ENCODE assay signal across 8 cellular contexts in the genomic region with DNA sequence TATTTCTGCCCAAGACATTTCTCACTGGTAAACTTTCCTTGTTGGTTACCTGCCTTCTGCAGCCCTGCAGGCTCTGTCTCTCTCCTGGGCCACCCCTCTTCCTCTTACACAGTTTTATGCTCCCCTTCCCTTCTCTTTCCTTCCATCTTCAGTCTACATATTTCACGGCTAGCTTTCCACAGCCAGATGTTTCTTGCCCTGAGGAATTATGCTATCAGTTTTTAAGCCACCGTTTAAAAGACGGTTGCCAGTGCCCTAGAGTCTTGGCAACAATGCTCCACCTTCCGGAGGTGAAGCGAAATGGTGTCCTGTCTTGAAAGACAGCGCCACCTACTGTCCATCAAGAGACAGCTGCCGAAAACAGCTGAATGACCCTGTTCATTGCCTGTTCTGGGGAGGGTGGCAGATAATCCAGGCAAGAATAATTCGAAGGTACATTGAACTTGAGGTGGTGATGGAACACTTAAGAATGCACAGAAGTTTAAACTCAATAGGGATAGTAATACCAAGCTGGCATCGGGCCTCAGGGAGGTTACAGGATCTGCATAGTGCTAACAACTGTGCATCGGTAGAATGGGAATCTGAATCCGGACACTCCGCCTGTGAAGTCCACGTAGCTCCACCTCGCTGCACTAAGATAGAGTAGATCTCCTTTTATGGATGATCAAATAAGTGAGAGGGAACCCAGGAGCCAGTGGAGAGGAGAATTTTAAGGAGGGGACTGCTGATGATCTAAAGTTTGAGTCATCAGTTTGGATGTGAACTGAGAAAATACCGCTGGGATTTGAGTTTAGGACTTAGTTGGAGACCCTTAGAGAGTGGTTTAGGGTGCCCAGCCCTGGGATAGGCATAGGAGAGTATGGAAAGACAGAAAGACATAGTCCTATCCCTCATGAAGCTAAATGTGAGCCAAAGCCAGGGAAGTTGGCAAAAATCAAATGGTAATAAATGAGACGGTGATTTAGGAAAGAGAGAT. TPM values are rescaled to one million over a fixed set of nuclear protein-coding genes. Genes with fewer than 3 reads are reported as not detected.
A peak's percentile ranks its signal among the peaks of the same experiment; 100 is the strongest.
DNase-seq lines count a peak whose midpoint lies in the region; ATAC-seq and TF ChIP-seq lines count a peak whose summit lies in the region.

No MANE protein-coding gene starts in this region.

- TF ChIP-seq CTCF in retinal pigment epithelial cell (conservative IDR thresholded peaks at IDR 0.05; ENCODE audit: low read depth, low read length), result peak; percentile 100

- peaks cover 4% of the 10 kb centered on the region for H3K4me1 ChIP-seq in CD4-positive, CD25-positive, alpha-beta regulatory T cell (ENCODE audit: control insufficient read depth, insufficient read depth, low read length, poor library complexity, severe bottlenecking)

- DNase-seq in CD4-positive, CD25-positive, alpha-beta regulatory T cell, result peak; percentile 58 to 85 (median 82)
- peak; percentile 57 for DNase-seq in NCI-H146 treated with DMSO at 0.1 percent for 48 hours (lab: John Stamatoyannopoulos, UW; ENCODE audit: unreplicated experiment)
- DNase-seq in T-helper 2 cell treated with Interferon-gamma antibody and Interleukin-4, amounts not matched to agents 5 μg/mL and 100 μg/mL, for 36 hours (ENCODE audit: low spot score), result peak; percentile 64
- peak in 45 of 58 donors; percentile 1 to 71 (median 28) for DNase-seq in anterior cingulate cortex (lab: John Stamatoyannopoulos, UW)
- no peak for DNase-seq in left ventricle myocardium superior
- DNase-seq in retinal pigment epithelial cell (ENCODE audit: low read depth), result peak; percentile 48

- H3K27me3 ChIP-seq in CD4-positive, CD25-positive, alpha-beta regulatory T cell (ENCODE audit: control insufficient read depth, insufficient read depth, low read length), result peaks cover 45% of the 10 kb centered on the region

- H3K9me3 Mint-ChIP-seq in CD4-positive, CD25-positive, alpha-beta regulatory T cell, result peaks cover 0 to 3% (median 0%) of the 10 kb centered on the region in 7 donors
- H3K9me3 Mint-ChIP-seq in T-helper 2 cell treated with Interferon-gamma antibody and Interleukin-4, amounts not matched to agents 5 μg/mL and 100 μg/mL, for 36 hours, result no peaks in the 10 kb centered on the region

- H3K4me1 Mint-ChIP-seq in CD4-positive, CD25-positive, alpha-beta regulatory T cell, result peaks cover 5 to 15% (median 6%) of the 10 kb centered on the region in 4 donors
- peaks cover 18% of the 10 kb centered on the region for H3K4me1 Mint-ChIP-seq in T-helper 2 cell treated with Interferon-gamma antibody and Interleukin-4, amounts not matched to agents 5 μg/mL and 100 μg/mL, for 36 hours (ENCODE audit: low read depth)

- no peaks in the 10 kb centered on the region for H3K36me3 Mint-ChIP-seq in CD4-positive, CD25-positive, alpha-beta regulatory T cell
- no peaks in the 10 kb centered on the region for H3K36me3 Mint-ChIP-seq in T-helper 2 cell treated with Interferon-gamma antibody and Interleukin-4, amounts not matched to agents 5 μg/mL and 100 μg/mL, for 36 hours (ENCODE audit: low read depth)

- no peak overlapping the region for H3K4me3 ChIP-seq in CD4-positive, CD25-positive, alpha-beta regulatory T cell (ENCODE audit: low read depth, low read length)
- H3K4me3 ChIP-seq in retinal pigment epithelial cell (ENCODE audit: low read length), result no peak overlapping the region

- H3K27ac Mint-ChIP-seq in CD4-positive, CD25-positive, alpha-beta regulatory T cell, result peak overlapping the region in 2 of 3 donors; percentile 9 to 10
- peak overlapping the region; percentile 24 for H3K27ac Mint-ChIP-seq in T-helper 2 cell treated with Interferon-gamma antibody and Interleukin-4, amounts not matched to agents 5 μg/mL and 100 μg/mL, for 36 hours

- no peaks in the 10 kb centered on the region for H3K9me3 ChIP-seq in CD4-positive, CD25-positive, alpha-beta regulatory T cell (ENCODE audit: control insufficient read depth in 2 of 2, low read length in 2 of 2)

- ATAC-seq in CD4-positive, CD25-positive, alpha-beta regulatory T cell (ENCODE audit: low read depth in 2 of 2), result peak; percentile 91 to 94
- ATAC-seq in GM21381 (IDR thresholded peaks at IDR 0.05; ENCODE audit: unreplicated experiment), result peak; percentile 71
- ATAC-seq in left ventricle myocardium superior, result peak; percentile 88
- ATAC-seq in HG03571 (IDR thresholded peaks at IDR 0.05; ENCODE audit: unreplicated experiment), result no peak

- no peak overlapping the region for H3K27ac ChIP-seq in CD4-positive, CD25-positive, alpha-beta regulatory T cell (ENCODE audit: insufficient read depth, low read length, poor library complexity, severe bottlenecking)

- peaks cover 66% of the 10 kb centered on the region for H3K27me3 Mint-ChIP-seq in CD4-positive, CD25-positive, alpha-beta regulatory T cell
- H3K27me3 Mint-ChIP-seq in T-helper 2 cell treated with Interferon-gamma antibody and Interleukin-4, amounts not matched to agents 5 μg/mL and 100 μg/mL, for 36 hours (ENCODE audit: low read depth), result peaks cover 70% of the 10 kb centered on the region

- intact Hi-C loops in left ventricle myocardium superior (cut with micrococcal nuclease), result no loop called here

- H3K4me3 Mint-ChIP-seq in CD4-positive, CD25-positive, alpha-beta regulatory T cell, result no peak overlapping the region
- H3K4me3 Mint-ChIP-seq in T-helper 2 cell treated with Interferon-gamma antibody and Interleukin-4, amounts not matched to agents 5 μg/mL and 100 μg/mL, for 36 hours, result peak overlapping the region; percentile 35

- H3K36me3 ChIP-seq in CD4-positive, CD25-positive, alpha-beta regulatory T cell (ENCODE audit: control insufficient read depth, insufficient read depth, low read length), result no peaks in the 10 kb centered on the region

RNA-seq across cellular contexts. Expression of gene TRIM40, which starts 4.8 kb away (rescaled TPM):
- 0.39 TPM for total RNA-seq in CD4-positive, CD25-positive, alpha-beta regulatory T cell
- not detected for polyA plus RNA-seq in CD4-positive, CD25-positive, alpha-beta regulatory T cell
- not detected for total RNA-seq in left ventricle myocardium superior

RNA-seq across cellular contexts. Expression of gene TRIM31, which starts 18.3 kb away (rescaled TPM):
- not detected for total RNA-seq in CD4-positive, CD25-positive, alpha-beta regulatory T cell
- polyA plus RNA-seq in CD4-positive, CD25-positive, alpha-beta regulatory T cell, result under 1 TPM in 2 of 4 donors, not detected in 2; 0.13 to 0.18 TPM
- total RNA-seq in left ventricle myocardium superior, result not detected

RNA-seq across cellular contexts. Expression of gene TRIM10, which starts 29.8 kb away (rescaled TPM):
- not detected for total RNA-seq in CD4-positive, CD25-positive, alpha-beta regulatory T cell
- not detected for polyA plus RNA-seq in CD4-positive, CD25-positive, alpha-beta regulatory T cell
- not detected for total RNA-seq in left ventricle myocardium superior

RNA-seq across cellular contexts. Expression of gene TRIM15, which starts 32.2 kb away (rescaled TPM):
- total RNA-seq in CD4-positive, CD25-positive, alpha-beta regulatory T cell, result not detected
- polyA plus RNA-seq in CD4-positive, CD25-positive, alpha-beta regulatory T cell, result not detected
- not detected for total RNA-seq in left ventricle myocardium superior

RNA-seq across cellular contexts. Expression of gene RNF39, which starts 55.6 kb away (rescaled TPM):
- total RNA-seq in CD4-positive, CD25-positive, alpha-beta regulatory T cell, result not detected
- polyA plus RNA-seq in CD4-positive, CD25-positive, alpha-beta regulatory T cell, result under 1 TPM in 2 of 4 donors, not detected in 2; 0.14 to 0.23 TPM
- not detected for total RNA-seq in left ventricle myocardium superior
